In genomic region chr13:57128909-57129308, GRCh38 we compare ENCODE assay signal across 17 cellular contexts. TPM values are rescaled to one million over a fixed set of nuclear protein-coding genes. Genes with fewer than 3 reads are reported as not detected.
"Had no signal": no experiment of that assay in that cellular context is flagged by ENCODE, and none has a peak within 500 bp of the region (broad histone marks: within the 10 kb centered on the region; RNA-seq: fewer than 3 reads in every experiment).

No MANE protein-coding gene starts in this region.

- ATAC-seq: activated CD4-positive, CD25-positive, alpha-beta regulatory T cell treated with anti-CD3 and anti-CD28 coated beads, Interleukin-2, amount 50 U/mL, for 24 hours; activated T-cell treated with anti-CD3 and anti-CD28 coated beads, Interleukin-2, amount 50 U/mL, for 4 hours; left lung; T-helper 17 cell had no signal

- H3K27ac ChIP-seq: brain microvascular endothelial cell, left lung had no signal

- H3K27me3 ChIP-seq: brain microvascular endothelial cell, left lung had no signal

- H3K4me1 Mint-ChIP-seq: activated naive CD8-positive, alpha-beta T cell treated with anti-CD3 and anti-CD28 coated beads for 36 hours; memory B cell; T-helper 17 cell had no signal

- H3K36me3 ChIP-seq: brain microvascular endothelial cell, left lung had no signal

- H3K36me3 Mint-ChIP-seq: activated naive CD8-positive, alpha-beta T cell treated with anti-CD3 and anti-CD28 coated beads for 36 hours; memory B cell; type B pancreatic cell had no signal

- H3K27ac Mint-ChIP-seq: activated naive CD8-positive, alpha-beta T cell treated with anti-CD3 and anti-CD28 coated beads for 36 hours; memory B cell; nephron; T-helper 17 cell; type B pancreatic cell had no signal

- H3K9me3 Mint-ChIP-seq: nephron, type B pancreatic cell had no signal

- H3K4me3 ChIP-seq: left lung had no signal

- H3K4me3 Mint-ChIP-seq: activated naive CD8-positive, alpha-beta T cell treated with anti-CD3 and anti-CD28 coated beads for 36 hours; activated T-cell treated with anti-CD3 and anti-CD28 coated beads, Interleukin-2, amount 50 U/mL, for 4 hours; memory B cell; nephron; T-helper 17 cell; type B pancreatic cell had no signal

- H3K27me3 Mint-ChIP-seq: activated naive CD8-positive, alpha-beta T cell treated with anti-CD3 and anti-CD28 coated beads for 36 hours; memory B cell; T-helper 17 cell; type B pancreatic cell had no signal

- DNase-seq: activated CD4-positive, alpha-beta T cell treated with anti-CD3 and anti-CD28 coated beads, Interleukin-2, amount 50 U/mL, for 4 hours; activated gamma-delta T cell treated with Interleukin-2 at 50 U/mL for 16 hours; activated naive CD8-positive, alpha-beta T cell treated with anti-CD3 and anti-CD28 coated beads for 36 hours; activated T-cell treated with anti-CD3 and anti-CD28 coated beads, Interleukin-2, amount 50 U/mL, for 4 hours; brain microvascular endothelial cell; erythroblast; glutamatergic neuron; left lung; stimulated activated CD4-positive, alpha-beta T cell treated with anti-CD3 and anti-CD28 coated beads, Interleukin-12 subunit alpha, Interleukin-12 subunit beta, amount 100 ng/mL, for 4 hours; stimulated activated naive CD4-positive, alpha-beta T cell treated with Interleukin-2 at 50 U/mL for 16 hours; T-helper 17 cell had no signal

- H3K4me1 ChIP-seq: left lung had no signal

RNA-seq across cellular contexts. Expression of gene PRR20A, which starts 11.8 kb away (rescaled TPM):
- total RNA-seq: activated naive CD8-positive, alpha-beta T cell treated with anti-CD3 and anti-CD28 coated beads for 36 hours; activated T-cell treated with anti-CD3 and anti-CD28 coated beads, Interleukin-2, amount 50 U/mL, for 4 hours; left lung; omental fat pad; pulmonary artery endothelial cell; T-helper 17 cell had no signal

RNA-seq across cellular contexts. Expression of gene PRR20B, which starts 18.4 kb away (rescaled TPM):
- total RNA-seq: activated naive CD8-positive, alpha-beta T cell treated with anti-CD3 and anti-CD28 coated beads for 36 hours; activated T-cell treated with anti-CD3 and anti-CD28 coated beads, Interleukin-2, amount 50 U/mL, for 4 hours; left lung; omental fat pad; pulmonary artery endothelial cell; T-helper 17 cell had no signal

RNA-seq across cellular contexts. Expression of gene PRR20C, which starts 25.0 kb away (rescaled TPM):
- total RNA-seq: activated naive CD8-positive, alpha-beta T cell treated with anti-CD3 and anti-CD28 coated beads for 36 hours; activated T-cell treated with anti-CD3 and anti-CD28 coated beads, Interleukin-2, amount 50 U/mL, for 4 hours; left lung; omental fat pad; pulmonary artery endothelial cell; T-helper 17 cell had no signal

RNA-seq across cellular contexts. Expression of gene PRR20D, which starts 31.5 kb away (rescaled TPM):
- total RNA-seq: activated naive CD8-positive, alpha-beta T cell treated with anti-CD3 and anti-CD28 coated beads for 36 hours; activated T-cell treated with anti-CD3 and anti-CD28 coated beads, Interleukin-2, amount 50 U/mL, for 4 hours; left lung; omental fat pad; pulmonary artery endothelial cell; T-helper 17 cell had no signal

RNA-seq across cellular contexts. Expression of gene PRR20E, which starts 38.1 kb away (rescaled TPM):
- total RNA-seq: activated naive CD8-positive, alpha-beta T cell treated with anti-CD3 and anti-CD28 coated beads for 36 hours; activated T-cell treated with anti-CD3 and anti-CD28 coated beads, Interleukin-2, amount 50 U/mL, for 4 hours; left lung; omental fat pad; pulmonary artery endothelial cell; T-helper 17 cell had no signal
